In genomic region chr11:66438009-66438503, GRCh38 we compare ENCODE assay signal across 8 cellular contexts. TPM values are rescaled to one million over a fixed set of nuclear protein-coding genes. Genes with fewer than 3 reads are reported as not detected.
A peak's percentile ranks its signal among the peaks of the same experiment; 100 is the strongest.
DNase-seq lines count a peak whose midpoint lies in the region; ATAC-seq and TF ChIP-seq lines count a peak whose summit lies in the region.

No MANE protein-coding gene starts in this region.

- intact Hi-C loops in CD14-positive monocyte (cut with micrococcal nuclease) = loop anchor here (2.0 to 10.0 kb wide), 3 partner anchors 29 to 237 kb away; partner anchors contain the start of genes PELI3 (in 1 of the 2) and RBM4B (in 1 of the 2)

- H3K79me2 ChIP-seq in Loucy (ENCODE audit: insufficient read depth, low read length) = peaks cover 17% of the 10 kb centered on the region; the same call in 1 of the 2 replicates

- WGBS in ectodermal cell, 2 experiments = 6% methylated on average over 12 of the region's 12 CpGs

- DNase-seq in CD14-positive monocyte (ENCODE audit: low spot score) = no peak
- no peak for DNase-seq in nephron progenitor cell
- no peak for DNase-seq in GM13976 (ENCODE audit: low spot score)

- H3K9ac ChIP-seq in Loucy (ENCODE audit: low read depth, low read length, poor library complexity, severe bottlenecking) = peak overlapping the region; percentile 87

- peak overlapping the region; percentile 76 for H3K27ac ChIP-seq in ectodermal cell (ENCODE audit: insufficient read depth, low read depth, low read length, poor library complexity, severe bottlenecking)

- no peak for ATAC-seq in HG03520 (IDR thresholded peaks at IDR 0.05; ENCODE audit: unreplicated experiment)
- no peak for ATAC-seq in HG03378 (IDR thresholded peaks at IDR 0.05; ENCODE audit: unreplicated experiment)
- ATAC-seq in HG02571 (IDR thresholded peaks at IDR 0.05; ENCODE audit: unreplicated experiment) = no peak

- H3K4me1 Mint-ChIP-seq in CD14-positive monocyte (peaks cover 11% of the 10 kb centered on the region), nephron progenitor cell (peaks cover 13% of the 10 kb centered on the region)

- peak overlapping the region; percentile 85 to 96 for H3K4me3 Mint-ChIP-seq in CD14-positive monocyte
- peak overlapping the region; percentile 96 for H3K4me3 Mint-ChIP-seq in nephron progenitor cell

- no peaks in the 10 kb centered on the region for H3K36me3 ChIP-seq in Loucy (ENCODE audit: insufficient read depth, low read length)
- H3K36me3 ChIP-seq in ectodermal cell (ENCODE audit: control insufficient read depth, insufficient read depth, low read length) = peaks cover 9% of the 10 kb centered on the region

- H3K4me1 ChIP-seq in Loucy (ENCODE audit: insufficient read depth, low read length, poor library complexity, severe bottlenecking) (peaks cover 10% of the 10 kb centered on the region), ectodermal cell (ENCODE audit: control insufficient read depth, insufficient read depth, low read length) (no peaks in the 10 kb centered on the region)

- H3K4me3 ChIP-seq in Loucy (ENCODE audit: low read length, poor library complexity, severe bottlenecking) (peak overlapping the region; percentile 94), ectodermal cell (ENCODE audit: insufficient read depth, low read depth, low read length) (peak overlapping the region; percentile 93)

- no peaks in the 10 kb centered on the region for H3K9me2 ChIP-seq in Loucy (replicated peaks; ENCODE audit: low read depth, low read length)

- no peaks in the 10 kb centered on the region for H3F3A ChIP-seq in Loucy (ENCODE audit: low read depth)

- H3K27me3 Mint-ChIP-seq in CD14-positive monocyte (ENCODE audit: low read depth in 3 of 3) (peaks cover 0 to 2% (median 0%) of the 10 kb centered on the region in 3 donors), nephron progenitor cell (ENCODE audit: low read depth, poor library complexity) (peaks cover 4% of the 10 kb centered on the region)

- H3K4me2 ChIP-seq in Loucy (ENCODE audit: low read depth, low read length, poor library complexity, severe bottlenecking) = peak overlapping the region; percentile 95

- H3K9me3 Mint-ChIP-seq in CD14-positive monocyte (peaks cover 0 to 6% (median 1%) of the 10 kb centered on the region in 7 donors), nephron progenitor cell (peaks cover 3% of the 10 kb centered on the region)

- in situ Hi-C loops in GM13976 (cut with MboI; ENCODE audit: low sequenced_read_pairs, unreplicated experiment) = no loop called here

- H3K27ac Mint-ChIP-seq in CD14-positive monocyte (peak overlapping the region in 4 of 7 donors; percentile 96 to 99 (median 98)), nephron progenitor cell (peak overlapping the region; percentile 49)

- H3K36me3 Mint-ChIP-seq in CD14-positive monocyte (peaks cover 25 to 34% of the 10 kb centered on the region in 2 donors), nephron progenitor cell (ENCODE audit: low read depth) (peaks cover 30% of the 10 kb centered on the region)

- H2AFZ ChIP-seq in Loucy (ENCODE audit: low read length) = peak overlapping the region; percentile 99

- H3K27me3 ChIP-seq in Loucy (ENCODE audit: insufficient read depth, low read length, poor library complexity, severe bottlenecking) (no peaks in the 10 kb centered on the region), ectodermal cell (ENCODE audit: control insufficient read depth, insufficient read depth, low read length, poor library complexity, severe bottlenecking) (no peaks in the 10 kb centered on the region)

- no peaks in the 10 kb centered on the region for H3K9me3 ChIP-seq in Loucy (ENCODE audit: insufficient read depth, low read depth, low read length)
- no peaks in the 10 kb centered on the region for H3K9me3 ChIP-seq in ectodermal cell (ENCODE audit: control insufficient read depth, low read length)

- TF ChIP-seq CTCF in CD14-positive monocyte (IDR thresholded peaks at IDR 0.05) = no peak
- no peak for TF ChIP-seq CTCF in Loucy (conservative IDR thresholded peaks at IDR 0.05; ENCODE audit: low read length)
- no peak for TF ChIP-seq CTCF in nephron progenitor cell (IDR thresholded peaks at IDR 0.05)
- no peak for TF ChIP-seq CTCF in GM13976 (IDR thresholded peaks at IDR 0.05; ENCODE audit: borderline replicate concordance, control extremely low read depth, extremely low read depth, insufficient read depth, missing control alignments)

- H4K20me1 ChIP-seq in Loucy (ENCODE audit: insufficient read depth, low read length, poor library complexity, severe bottlenecking) = no peaks in the 10 kb centered on the region

RNA-seq across cellular contexts. Expression of gene MRPL11, which starts 0.6 kb away (rescaled TPM):
- 10 to 100 TPM; 59.6 to 64.6 TPM for polyA plus RNA-seq in CD14-positive monocyte
- 117 TPM for polyA plus RNA-seq in ectodermal cell (2013, experiment 1 of 4)
- 113 TPM for polyA plus RNA-seq in ectodermal cell (2013, experiment 2 of 4)
- polyA plus RNA-seq in ectodermal cell (2013, experiment 3 of 4) = 93.2 TPM
- polyA plus RNA-seq in ectodermal cell (2013, experiment 4 of 4) = 97.3 TPM

RNA-seq across cellular contexts. Expression of gene NPAS4, which starts 17.2 kb away (rescaled TPM):
- not detected for polyA plus RNA-seq in CD14-positive monocyte
- 2.8 TPM for polyA plus RNA-seq in ectodermal cell (2013, experiment 1 of 4)
- 3.3 TPM for polyA plus RNA-seq in ectodermal cell (2013, experiment 2 of 4)
- 1.3 TPM for polyA plus RNA-seq in ectodermal cell (2013, experiment 3 of 4)
- 1.3 TPM for polyA plus RNA-seq in ectodermal cell (2013, experiment 4 of 4)

RNA-seq across cellular contexts. Expression of gene PELI3, which starts 28.6 kb away (rescaled TPM):
- 10 to 100 TPM; 11.3 to 13.2 TPM for polyA plus RNA-seq in CD14-positive monocyte
- 7.6 TPM for polyA plus RNA-seq in ectodermal cell (2013, experiment 1 of 4)
- polyA plus RNA-seq in ectodermal cell (2013, experiment 2 of 4) = 8.9 TPM
- 6.5 TPM for polyA plus RNA-seq in ectodermal cell (2013, experiment 3 of 4)
- 7.5 TPM for polyA plus RNA-seq in ectodermal cell (2013, experiment 4 of 4)

RNA-seq across cellular contexts. Expression of gene DPP3, which starts 42.2 kb away (rescaled TPM):
- polyA plus RNA-seq in CD14-positive monocyte = 10 to 100 TPM; 22.4 to 26.7 TPM
- 56.0 TPM for polyA plus RNA-seq in ectodermal cell (2013, experiment 1 of 4)
- polyA plus RNA-seq in ectodermal cell (2013, experiment 2 of 4) = 55.6 TPM
- 36.4 TPM for polyA plus RNA-seq in ectodermal cell (2013, experiment 3 of 4)
- 39.1 TPM for polyA plus RNA-seq in ectodermal cell (2013, experiment 4 of 4)
